Comparison of ENCODE assay signal across 10 cellular contexts in genomic region chr7:1192171-1192676, GRCh38. TPM values are rescaled to one million over a fixed set of nuclear protein-coding genes. Genes with fewer than 3 reads are reported as not detected.
DNase-seq lines count a peak whose midpoint lies in the region; ATAC-seq, FAIRE-seq and TF ChIP-seq lines count a peak whose summit lies in the region.
"Had no signal": no experiment of that assay in that cellular context is flagged by ENCODE, and none has a peak within 500 bp of the region (broad histone marks: within the 10 kb centered on the region; RNA-seq: fewer than 3 reads in every experiment).

No MANE protein-coding gene starts in this region.

- H3K27me3 ChIP-seq in GM23248 (replicated peaks; ENCODE audit: insufficient read depth) (peaks cover 21% of the 10 kb centered on the region; the same call in 1 of the 2 replicates), fibroblast of lung (ENCODE audit: control insufficient read depth, insufficient read depth, low read length) (no peaks in the 10 kb centered on the region)

- H3K79me2 ChIP-seq in GM23248 (ENCODE audit: insufficient read depth): no peaks in the 10 kb centered on the region
- H3K79me2 ChIP-seq in fibroblast of lung (ENCODE audit: control insufficient read depth, insufficient read depth, low read length): no peaks in the 10 kb centered on the region

- peak overlapping the region; percentile 57; the same call in 1 of the 2 replicates for H2AFZ ChIP-seq in GM23248
- H2AFZ ChIP-seq in fibroblast of lung (ENCODE audit: low read length): peak overlapping the region; percentile 98

- FAIRE-seq in frontal cortex (lab: Jason Lieb, UNC): no peak

- H3K4me2 ChIP-seq in GM23248 (ENCODE audit: unreplicated experiment) (no peak overlapping the region), fibroblast of lung (ENCODE audit: extremely low read depth, insufficient read depth, low read length) (peak overlapping the region; percentile 59)

- H3K4me1 ChIP-seq in GM23248 (ENCODE audit: insufficient read depth) (peaks cover 5% of the 10 kb centered on the region; the same call in 1 of the 2 replicates), fibroblast of lung (ENCODE audit: control insufficient read depth, extremely low read depth, insufficient read depth, low read length) (peaks cover 3% of the 10 kb centered on the region)

- H3K4me3 ChIP-seq in GM23248 (no peak overlapping the region), fibroblast of lung (replicated peaks in 1 of 4; ENCODE audit: control extremely low read depth in 1 of 4, insufficient read depth in 1 of 4, low read depth in 3 of 4, low read length in 4 of 4) (no peak overlapping the region)

- H4K20me1 ChIP-seq in GM23248 (ENCODE audit: insufficient read depth): no peaks in the 10 kb centered on the region
- no peaks in the 10 kb centered on the region for H4K20me1 ChIP-seq in fibroblast of lung (ENCODE audit: control insufficient read depth, extremely low read depth, insufficient read depth, low read length)

- H3K9ac ChIP-seq in GM23248 (no peak overlapping the region), fibroblast of lung (ENCODE audit: insufficient read depth, low read length) (no peak overlapping the region)

- H3K9me2 ChIP-seq in GM23248 (ENCODE audit: insufficient read depth): no peaks in the 10 kb centered on the region

- ATAC-seq in SK-N-SH treated with all-trans-retinoic acid at 6 μM for 48 hours: peak; percentile 17

- H3K9me3 ChIP-seq in GM23248 (ENCODE audit: low read depth) (no peaks in the 10 kb centered on the region), fibroblast of lung (ENCODE audit: control insufficient read depth, insufficient read depth, low read depth, low read length) (no peaks in the 10 kb centered on the region)

- H3K36me3 ChIP-seq in GM23248 (ENCODE audit: low read depth): no peaks in the 10 kb centered on the region
- no peaks in the 10 kb centered on the region for H3K36me3 ChIP-seq in fibroblast of lung (ENCODE audit: control insufficient read depth, insufficient read depth, low read length)

- peak in 1 of 2 donors; percentile 19 for TF ChIP-seq CTCF in fibroblast of lung (conservative IDR thresholded peaks at IDR 0.05 in 1 of 2, IDR thresholded peaks at IDR 0.05 in 1 of 2; ENCODE audit: low read depth in 1 of 2, low read length in 2 of 2)

- H3F3A ChIP-seq in GM23248 (ENCODE audit: insufficient read depth): peaks cover 4% of the 10 kb centered on the region

- WGBS in GM23248 (ENCODE audit: low coverage in 1 of 2, low lambda C conversion rate in 2 of 2, missing lambda C conversion rate in 2 of 2), 2 experiments: 56 to 58% methylated on average over 15 of the region's 15 CpGs

- in situ Hi-C loops in GM23248 (cut with MboI): no loop called here

- H3K27ac ChIP-seq in GM23248: no peak overlapping the region
- H3K27ac ChIP-seq in fibroblast of lung (ENCODE audit: insufficient read depth, low read length): peak overlapping the region; percentile 61

- DNase-seq in AG08396 (ENCODE audit: low spot score) (peak; percentile 67), GM23248 (peak; percentile 89), fibroblast of lung (ENCODE audit: low read depth in 2 of 2) (peak; percentile 76 to 93), NCI-H774 (lab: John Stamatoyannopoulos, UW) (no peak), LoVo (ENCODE audit: low spot score) (no peak), frontal cortex (ENCODE audit: low spot score in 2 of 2) (no peak)
- DNase-seq in activated CD4-positive, CD25-positive, alpha-beta regulatory T cell treated with anti-CD3 and anti-CD28 coated beads, Interleukin-2, amount 50 U/mL, for 72 hours: no peak
- DNase-seq: activated effector memory CD4-positive, alpha-beta T cell treated with Interleukin-2 at 50 U/mL for 16 hours; NCI-H510A treated with DMSO at 0.1 percent for 48 hours had no signal

TF ChIP-seq in SK-N-SH treated with all-trans-retinoic acid at 6 μM for 48 hours, 23 proteins besides CTCF, POLR2A, EP300 and RAD21:
- no peak for TF ChIP-seq ARNTL (CRISPR knock-in tag; IDR thresholded peaks at IDR 0.05; ENCODE audit: borderline replicate concordance, low read depth)

RNA-seq across cellular contexts. Expression of gene ZFAND2A, which starts 32.2 kb away (rescaled TPM):
- 24.7 and 32.2 TPM in 2 replicates for total RNA-seq in GM23248 (2014; rRNA removed; shearing (Covaris generic))
- polyA plus RNA-seq in GM23248 (2016; fragmentation: Nextera tagmentation; extraction: Ambion mirVana) (49.9 and 52.4 TPM in 2 replicates), fibroblast of lung (22.0 and 35.1 TPM in 2 replicates)
- total RNA-seq in fibroblast of lung (18.7 and 20.5 TPM in 2 replicates), frontal cortex (15.1 TPM)
- 18.8 and 27.3 TPM in 2 replicates for polyA plus RNA-seq in fibroblast of lung (2012)
- 4.3 and 16.2 TPM in 2 replicates for polyA minus RNA-seq in fibroblast of lung (ENCODE audit: low replicate concordance)

RNA-seq across cellular contexts. Expression of gene UNCX, which starts 40.4 kb away (rescaled TPM):
- total RNA-seq in GM23248 (2014; rRNA removed; shearing (Covaris generic)): not detected in 2 replicates
- polyA plus RNA-seq in GM23248 (2016; fragmentation: Nextera tagmentation; extraction: Ambion mirVana): not detected in 2 replicates
- total RNA-seq in fibroblast of lung: not detected in 2 replicates
- not detected in 2 replicates for polyA plus RNA-seq in fibroblast of lung
- not detected in 2 replicates for polyA plus RNA-seq in fibroblast of lung (2012)
- polyA minus RNA-seq in fibroblast of lung (ENCODE audit: low replicate concordance): not detected in 2 replicates
- not detected for total RNA-seq in frontal cortex

Comparison
In these comparisons a context has a peak if more than half of its experiments do, and no peak if none do; other contexts are left out.
1. DNase-seq: peak in AG08396 (single experiment), GM23248 (single experiment) and fibroblast of lung (2 of 2); none in NCI-H774 (single experiment), LoVo (single experiment), frontal cortex (0 of 2) and activated CD4-positive, CD25-positive, alpha-beta regulatory T cell treated with anti-CD3 and anti-CD28 coated beads, Interleukin-2, amount 50 U/mL, for 72 hours (single experiment).